Comparison of ENCODE assay signal across 17 cellular contexts in the genomic region with DNA sequence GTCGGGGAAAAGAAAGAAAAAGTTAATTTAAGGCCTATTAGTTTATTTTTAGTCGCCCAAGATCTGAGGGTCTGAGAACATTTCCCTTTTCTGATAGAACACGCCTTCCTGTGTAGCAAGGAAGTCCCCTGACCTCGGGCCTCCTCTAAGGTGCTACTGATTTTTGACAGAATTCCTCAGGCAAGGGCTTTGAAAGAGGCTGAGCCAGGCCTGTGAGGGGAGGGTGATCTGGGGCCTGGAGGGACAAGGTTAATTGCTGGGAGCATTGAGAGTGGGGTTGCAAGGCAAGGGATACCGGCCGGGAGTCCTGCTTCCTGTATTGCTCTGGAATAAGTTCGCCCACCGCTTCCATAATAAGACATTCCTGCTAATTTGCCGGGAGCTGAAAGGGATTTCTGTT.
DNase-seq lines count a peak whose midpoint lies in the region; ATAC-seq and TF ChIP-seq lines count a peak whose summit lies in the region.
"Had no signal": no experiment of that assay in that cellular context is flagged by ENCODE, and none has a peak within 500 bp of the region (broad histone marks: within the 10 kb centered on the region; RNA-seq: fewer than 3 reads in every experiment).

No MANE protein-coding gene starts in this region.

- DNase-seq in cardiac muscle cell (ENCODE audit: low read depth in 1 of 2, low spot score in 1 of 2) (peak in 1 of 2 donors; percentile 79), right cardiac atrium (no peak), glutamatergic neuron (peak; percentile 45), type B pancreatic cell (ENCODE audit: extremely low spot score, unreplicated experiment) (no peak), NOMO-1 treated with dmso at 0.1 percent for 144 hours (lab: John Stamatoyannopoulos, UW; ENCODE audit: unreplicated experiment) (no peak), posterior vena cava (ENCODE audit: low spot score) (no peak)
- DNase-seq: 8988T; GOT3; HFFc6; Karpas-422; MM.1S; NCI-H226; NK-92 treated with Interleukin-12 subunit alpha and Interleukin-12 subunit beta, amount 100 ng/mL, for 24 hours; PC-9 had no signal

- peaks cover 10% of the 10 kb centered on the region for H3K9me3 Mint-ChIP-seq in glutamatergic neuron (ENCODE audit: unreplicated experiment)
- H3K9me3 Mint-ChIP-seq in nephron, result no peaks in the 10 kb centered on the region
- H3K9me3 Mint-ChIP-seq in type B pancreatic cell, result no peaks in the 10 kb centered on the region

- H3K4me3 Mint-ChIP-seq in glutamatergic neuron (ENCODE audit: unreplicated experiment), result peak overlapping the region; percentile 56
- peak overlapping the region in 1 of 3 experiments; percentile 5 for H3K4me3 Mint-ChIP-seq in nephron
- peak overlapping the region; percentile 57 for H3K4me3 Mint-ChIP-seq in type B pancreatic cell
- H3K4me3 Mint-ChIP-seq: HFFc6 had no signal

- peaks cover 30% of the 10 kb centered on the region for H3K4me1 ChIP-seq in cardiac muscle cell (ENCODE audit: low read depth)
- H3K4me1 ChIP-seq in right cardiac atrium (ENCODE audit: control insufficient read depth, insufficient read depth, low read length), result no peaks in the 10 kb centered on the region

- intact Hi-C loops in right cardiac atrium (cut with DNase I), result no loop called here
- intact Hi-C loops in posterior vena cava (cut with DNase I), result no loop called here

- H3K9me3 ChIP-seq in cardiac muscle cell (ENCODE audit: low read depth) (no peaks in the 10 kb centered on the region), right cardiac atrium (ENCODE audit: control insufficient read depth, low read length) (no peaks in the 10 kb centered on the region)

- H3K27me3 Mint-ChIP-seq in glutamatergic neuron (ENCODE audit: unreplicated experiment) (peaks cover 19% of the 10 kb centered on the region), nephron (ENCODE audit: low read depth) (peaks cover 58% of the 10 kb centered on the region), type B pancreatic cell (peaks cover 3% of the 10 kb centered on the region)

- peaks cover 43% of the 10 kb centered on the region for H3K4me1 Mint-ChIP-seq in glutamatergic neuron (ENCODE audit: low read depth, unreplicated experiment)
- peaks cover 54% of the 10 kb centered on the region for H3K4me1 Mint-ChIP-seq in nephron
- peaks cover 51% of the 10 kb centered on the region for H3K4me1 Mint-ChIP-seq in type B pancreatic cell (ENCODE audit: unreplicated experiment)

- no peak for TF ChIP-seq CTCF in cardiac muscle cell (IDR thresholded peaks at IDR 0.05; ENCODE audit: low read depth, low read length)
- TF ChIP-seq CTCF in glutamatergic neuron (IDR thresholded peaks at IDR 0.05; ENCODE audit: partially characterized antibody, unreplicated experiment), result no peak
- TF ChIP-seq CTCF in nephron (IDR thresholded peaks at IDR 0.05; ENCODE audit: unreplicated experiment in 3 of 3), result no peak
- TF ChIP-seq CTCF in type B pancreatic cell (conservative IDR thresholded peaks at IDR 0.05), result no peak

- H3K4me3 ChIP-seq in cardiac muscle cell, result no peak overlapping the region
- H3K4me3 ChIP-seq in right cardiac atrium (ENCODE audit: low read length), result no peak overlapping the region
- H3K4me3 ChIP-seq: PC-9 had no signal

- ATAC-seq in right cardiac atrium, result no peak
- no peak for ATAC-seq in HG03571 (IDR thresholded peaks at IDR 0.05; ENCODE audit: unreplicated experiment)

- H3K27me3 ChIP-seq in cardiac muscle cell (no peaks in the 10 kb centered on the region), right cardiac atrium (ENCODE audit: control insufficient read depth, insufficient read depth) (no peaks in the 10 kb centered on the region)

- 48% methylated on average over 9 of the region's 9 CpGs for WGBS in right cardiac atrium

- peak overlapping the region; percentile 92 for H3K27ac Mint-ChIP-seq in glutamatergic neuron (ENCODE audit: unreplicated experiment)
- H3K27ac Mint-ChIP-seq in nephron, result peak overlapping the region; percentile 74 to 96 (median 89)
- H3K27ac Mint-ChIP-seq in type B pancreatic cell, result peak overlapping the region; percentile 64
- H3K27ac Mint-ChIP-seq: HFFc6 had no signal

- H3K27ac ChIP-seq in cardiac muscle cell (peak overlapping the region; percentile 68), right cardiac atrium (ENCODE audit: low read length) (no peak overlapping the region)
- H3K27ac ChIP-seq: C4-2B, PC-9 had no signal

- no peaks in the 10 kb centered on the region for H3K36me3 ChIP-seq in cardiac muscle cell

- H3K36me3 Mint-ChIP-seq in glutamatergic neuron (ENCODE audit: unreplicated experiment) (no peaks in the 10 kb centered on the region), nephron (ENCODE audit: low read depth) (no peaks in the 10 kb centered on the region), type B pancreatic cell (no peaks in the 10 kb centered on the region)
